ENCODE assay signal across 13 cellular contexts in genomic region chr7:13099197-13099795, GRCh38.
DNase-seq lines count a peak whose midpoint lies in the region; ATAC-seq, FAIRE-seq and TF ChIP-seq lines count a peak whose summit lies in the region.
"Had no signal": no experiment of that assay in that cellular context is flagged by ENCODE, and none has a peak within 500 bp of the region (broad histone marks: within the 10 kb centered on the region; RNA-seq: fewer than 3 reads in every experiment).

No MANE protein-coding gene starts in this region.

- H3K36me3 Mint-ChIP-seq in naive thymus-derived CD4-positive, alpha-beta T cell, result no peaks in the 10 kb centered on the region

- peaks cover 0 to 2% (median 0%) of the 10 kb centered on the region in 7 donors for H3K4me1 Mint-ChIP-seq in naive thymus-derived CD4-positive, alpha-beta T cell
- H3K4me1 Mint-ChIP-seq: central memory CD8-positive, alpha-beta T cell had no signal

- no peak overlapping the region for H3K27ac Mint-ChIP-seq in naive thymus-derived CD4-positive, alpha-beta T cell
- H3K27ac Mint-ChIP-seq: T-helper 17 cell had no signal

- H3K9me3 ChIP-seq in naive thymus-derived CD4-positive, alpha-beta T cell (ENCODE audit: control insufficient read depth in 2 of 3, low read length in 3 of 3), result no peaks in the 10 kb centered on the region

- H3K27me3 Mint-ChIP-seq in naive thymus-derived CD4-positive, alpha-beta T cell, result peaks cover 0 to 15% (median 3%) of the 10 kb centered on the region in 5 donors
- H3K27me3 Mint-ChIP-seq: central memory CD8-positive, alpha-beta T cell had no signal

- DNase-seq in GM13977 (ENCODE audit: low spot score) (peak; percentile 30), GM20000 (ENCODE audit: low spot score) (peak; percentile 34), bronchial epithelial cell (ENCODE audit: low read depth) (peak; percentile 96), 8988T (no peak), AG20443 (ENCODE audit: low spot score) (no peak)
- DNase-seq in naive thymus-derived CD4-positive, alpha-beta T cell, result no peak
- DNase-seq: midbrain, NCI-H526 treated with DMSO at 0.1 percent for 48 hours, T-helper 17 cell had no signal

- FAIRE-seq in bronchial epithelial cell (lab: Jason Lieb, UNC), result peak; percentile 83

- no peaks in the 10 kb centered on the region for H3K4me1 ChIP-seq in naive thymus-derived CD4-positive, alpha-beta T cell (ENCODE audit: control insufficient read depth in 2 of 2, insufficient read depth in 2 of 2, low read length in 2 of 2)

- no peak overlapping the region for H3K4me3 Mint-ChIP-seq in naive thymus-derived CD4-positive, alpha-beta T cell
- H3K4me3 Mint-ChIP-seq: central memory CD8-positive, alpha-beta T cell; T-helper 17 cell had no signal

- CTCF ChIA-PET in naive thymus-derived CD4-positive, alpha-beta T cell (lab: Charles Lee), result no interaction called here

- in situ Hi-C loops in GM13977 (cut with MboI; ENCODE audit: low pct_unique_long_range_greater_than_20kb, low sequenced_read_pairs, unreplicated experiment), result no loop called here

- TF ChIP-seq CTCF in GM13977 (IDR thresholded peaks at IDR 0.05; ENCODE audit: extremely low read depth, insufficient read depth, missing control alignments), result no peak
- no peak for TF ChIP-seq CTCF in GM20000 (IDR thresholded peaks at IDR 0.05; ENCODE audit: extremely low read depth, missing control alignments)
- no peak for TF ChIP-seq CTCF in bronchial epithelial cell (IDR thresholded peaks at IDR 0.05; ENCODE audit: insufficient read depth, low read length, severe bottlenecking)

- peak; percentile 84 for ATAC-seq in HG03432 (IDR thresholded peaks at IDR 0.05; ENCODE audit: unreplicated experiment)
- ATAC-seq in GM21515 (IDR thresholded peaks at IDR 0.05; ENCODE audit: unreplicated experiment), result no peak
- no peak for ATAC-seq in naive thymus-derived CD4-positive, alpha-beta T cell
- ATAC-seq: T-helper 17 cell had no signal

- no peak overlapping the region for H3K27ac ChIP-seq in naive thymus-derived CD4-positive, alpha-beta T cell (ENCODE audit: low read depth, low read length)

- H3K9me3 Mint-ChIP-seq in naive thymus-derived CD4-positive, alpha-beta T cell, result no peaks in the 10 kb centered on the region
- H3K9me3 Mint-ChIP-seq: central memory CD8-positive, alpha-beta T cell had no signal

- POLR2A ChIA-PET in naive thymus-derived CD4-positive, alpha-beta T cell (lab: Charles Lee), result no interaction called here

- no peaks in the 10 kb centered on the region for H3K36me3 ChIP-seq in bronchial epithelial cell (ENCODE audit: control insufficient read depth, insufficient read depth, low read length)
- H3K36me3 ChIP-seq in naive thymus-derived CD4-positive, alpha-beta T cell (ENCODE audit: control insufficient read depth in 2 of 3, insufficient read depth in 3 of 3, low read length in 3 of 3), result no peaks in the 10 kb centered on the region

- no peak overlapping the region for H3K4me3 ChIP-seq in bronchial epithelial cell (ENCODE audit: low read depth, low read length)
- H3K4me3 ChIP-seq in naive thymus-derived CD4-positive, alpha-beta T cell (ENCODE audit: low read length), result no peak overlapping the region
- H3K4me3 ChIP-seq: skin epidermis had no signal

- no peaks in the 10 kb centered on the region for H3K27me3 ChIP-seq in bronchial epithelial cell (ENCODE audit: control insufficient read depth, insufficient read depth, low read length)
- no peaks in the 10 kb centered on the region for H3K27me3 ChIP-seq in naive thymus-derived CD4-positive, alpha-beta T cell (ENCODE audit: control insufficient read depth in 2 of 2, insufficient read depth in 2 of 2, low read length in 2 of 2)

- intact Hi-C loops in naive thymus-derived CD4-positive, alpha-beta T cell (cut with micrococcal nuclease), result no loop called here

Comparison
In these comparisons a context has a peak if more than half of its experiments do, and no peak if none do; other contexts are left out.
1. DNase-seq: peak in GM13977 (single experiment), GM20000 (single experiment) and bronchial epithelial cell (single experiment); none in 8988T (single experiment), naive thymus-derived CD4-positive, alpha-beta T cell (0 of 9) and AG20443 (single experiment).